Comparison of ENCODE assay signal across 25 cellular contexts in genomic region chr10:131544495-131544894, GRCh38.
DNase-seq lines count a peak whose midpoint lies in the region; ATAC-seq and TF ChIP-seq lines count a peak whose summit lies in the region.
"Had no signal": no experiment of that assay in that cellular context is flagged by ENCODE, and none has a peak within 500 bp of the region (broad histone marks: within the 10 kb centered on the region; RNA-seq: fewer than 3 reads in every experiment).

No MANE protein-coding gene starts in this region.

- H3K9me2 ChIP-seq in GM23338 (ENCODE audit: insufficient read depth): no peaks in the 10 kb centered on the region

- peaks cover 15% of the 10 kb centered on the region for H3K36me3 Mint-ChIP-seq in GM23338 (ENCODE audit: low read depth)
- no peaks in the 10 kb centered on the region for H3K36me3 Mint-ChIP-seq in endodermal cell (ENCODE audit: low read depth)
- no peaks in the 10 kb centered on the region for H3K36me3 Mint-ChIP-seq in H9 (ENCODE audit: insufficient read depth in 1 of 3, low read depth in 3 of 3)
- H3K36me3 Mint-ChIP-seq: CD14-positive monocyte; CD4-positive, alpha-beta memory T cell; CD4-positive, CD25-positive, alpha-beta regulatory T cell; CD8-positive, alpha-beta memory T cell had no signal

- TF ChIP-seq CTCF in GM23338 (conservative IDR thresholded peaks at IDR 0.05; ENCODE audit: low read depth in 2 of 2) (no peak), endodermal cell (conservative IDR thresholded peaks at IDR 0.05) (no peak), H9 (conservative IDR thresholded peaks at IDR 0.05) (no peak)

- no peaks in the 10 kb centered on the region for H3K4me1 ChIP-seq in GM23338 (ENCODE audit: insufficient read depth)
- peaks cover 0 to 3% of the 10 kb centered on the region in 2 donors for H3K4me1 ChIP-seq in neuronal stem cell (ENCODE audit: control insufficient read depth in 2 of 2, insufficient read depth in 1 of 2, low read depth in 1 of 2, low read length in 2 of 2)
- peaks cover 2% of the 10 kb centered on the region for H3K4me1 ChIP-seq in endodermal cell (ENCODE audit: control insufficient read depth, insufficient read depth, low read length)
- H3K4me1 ChIP-seq in H9 (ENCODE audit: insufficient read depth, low read length): no peaks in the 10 kb centered on the region; the same call in 1 of the 2 replicates
- H3K4me1 ChIP-seq: BE2C, BLaER1 had no signal

- ATAC-seq in GM23338: no peak
- ATAC-seq: GM12878 had no signal

- H3K79me2 ChIP-seq in GM23338 (replicated peaks; ENCODE audit: insufficient read depth) (no peaks in the 10 kb centered on the region), H9 (ENCODE audit: insufficient read depth, low read length) (no peaks in the 10 kb centered on the region)

- H3K56ac ChIP-seq in H9 (ENCODE audit: insufficient read length, low read depth, low read length): no peak overlapping the region

- no CpG with 5 or more reads among the region's 8 CpGs for WGBS in neuronal stem cell (ENCODE audit: extremely low coverage in 2 of 2, insufficient read length in 2 of 2, insufficient replicate concordance in 1 of 2), 2 donors
- WGBS in endodermal cell (ENCODE audit: insufficient coverage in 1 of 2, insufficient read length in 1 of 2), 2 experiments: 80 to 94% methylated on average over 3 to 8 of the region's 8 CpGs
- WGBS in H9 (ENCODE audit: extremely low coverage, insufficient read length, low lambda C conversion rate): no CpG with 5 or more reads among the region's 8 CpGs

- H3T11ph ChIP-seq in H9 (ENCODE audit: low read length): no peak overlapping the region

- DNase-seq in GM23338 (ENCODE audit: low spot score): no peak
- DNase-seq in ecto neural progenitor cell (ENCODE audit: low spot score): peak; percentile 31
- DNase-seq in neuronal stem cell (ENCODE audit: low spot score): no peak
- DNase-seq in posterior vena cava (ENCODE audit: low spot score): peak; percentile 66
- no peak for DNase-seq in endodermal cell
- DNase-seq in H9: no peak
- no peak for DNase-seq in activated CD4-positive, alpha-beta T cell treated with anti-CD3 and anti-CD28 coated beads, Interleukin-2, amount 50 U/mL, for 48 hours
- DNase-seq: 8988T; ACHN; BE2C; C1 segment of cervical spinal cord; CD4-positive, alpha-beta memory T cell; CD4-positive, CD25-positive, alpha-beta regulatory T cell; CD8-positive, alpha-beta memory T cell; COR-L47; DMS 273 treated with DMSO at 0.1 percent for 48 hours; DMS153; DMS53; DMS79; DND-41; EL; GDM1 had no signal

- H3K36me3 ChIP-seq in GM23338 (ENCODE audit: insufficient read depth) (no peaks in the 10 kb centered on the region), neuronal stem cell (replicated peaks in 1 of 2; ENCODE audit: control insufficient read depth in 2 of 2, insufficient read depth in 2 of 2, low read length in 2 of 2) (no peaks in the 10 kb centered on the region), endodermal cell (ENCODE audit: control insufficient read depth, insufficient read depth, low read length) (no peaks in the 10 kb centered on the region)
- H3K36me3 ChIP-seq: BE2C, BLaER1 had no signal

- H2AK5ac ChIP-seq in neuronal stem cell (ENCODE audit: low read depth, low read length) (no peak overlapping the region), H9 (ENCODE audit: insufficient read length, low read length) (no peak overlapping the region)

- H3K27ac Mint-ChIP-seq in GM23338 (no peak overlapping the region), endodermal cell (no peak overlapping the region), H9 (no peak overlapping the region; a peak in 2 of 7 replicates)
- H3K27ac Mint-ChIP-seq: CD14-positive monocyte; CD4-positive, CD25-positive, alpha-beta regulatory T cell; CD8-positive, alpha-beta memory T cell had no signal

- H3K27me3 Mint-ChIP-seq in GM23338 (ENCODE audit: insufficient read depth, low read depth, poor library complexity) (peaks cover 7% of the 10 kb centered on the region), endodermal cell (ENCODE audit: insufficient read depth) (no peaks in the 10 kb centered on the region), H9 (ENCODE audit: low read depth) (no peaks in the 10 kb centered on the region; the same call in none of the 2 replicates)
- H3K27me3 Mint-ChIP-seq: CD4-positive, CD25-positive, alpha-beta regulatory T cell had no signal

- no peaks in the 10 kb centered on the region for H3K23me2 ChIP-seq in H9 (ENCODE audit: insufficient read length, low read depth, low read length, poor library complexity, severe bottlenecking)

- H3K4me3 ChIP-seq in GM23338 (no peak overlapping the region), neuronal stem cell (ENCODE audit: low read length in 2 of 2) (no peak overlapping the region), endodermal cell (ENCODE audit: low read length) (no peak overlapping the region)
- H3K4me3 ChIP-seq: BLaER1, GM12878 had no signal

- H2AFZ ChIP-seq in GM23338 (0 out of 2 replicates have a peak overlapping the region, but pooled peaks have one; percentile 52), neuronal stem cell (ENCODE audit: low read length) (no peak overlapping the region), H9 (ENCODE audit: low read length) (no peak overlapping the region)

- no peak overlapping the region for H2BK5ac ChIP-seq in neuronal stem cell (ENCODE audit: low read length)
- H2BK5ac ChIP-seq in H9 (ENCODE audit: insufficient read length, low read length): no peak overlapping the region

- H3K79me1 ChIP-seq in neuronal stem cell (ENCODE audit: low read depth, low read length) (no peaks in the 10 kb centered on the region), H9 (ENCODE audit: insufficient read depth, low read depth, low read length, poor library complexity, severe bottlenecking) (no peaks in the 10 kb centered on the region)

- H4K20me1 ChIP-seq in GM23338 (replicated peaks; ENCODE audit: insufficient read depth): no peaks in the 10 kb centered on the region
- H4K20me1 ChIP-seq in H9 (ENCODE audit: control insufficient read depth, insufficient read depth, insufficient read length): no peaks in the 10 kb centered on the region
- H4K20me1 ChIP-seq: BLaER1 had no signal

- H3K27me3 ChIP-seq in GM23338 (ENCODE audit: insufficient read depth) (no peaks in the 10 kb centered on the region), neuronal stem cell (ENCODE audit: control insufficient read depth in 3 of 3, insufficient read depth in 3 of 3, low read depth in 1 of 3, low read length in 3 of 3) (no peaks in the 10 kb centered on the region), endodermal cell (ENCODE audit: control insufficient read depth, insufficient read depth, low read length, poor library complexity, severe bottlenecking) (no peaks in the 10 kb centered on the region), H9 (ENCODE audit: insufficient read depth, low read length) (no peaks in the 10 kb centered on the region)
- H3K27me3 ChIP-seq: BE2C, BLaER1 had no signal

- no peak overlapping the region for H2BK12ac ChIP-seq in neuronal stem cell (ENCODE audit: low read length)
- no peak overlapping the region for H2BK12ac ChIP-seq in H9 (ENCODE audit: insufficient read length, low read depth, low read length)

- no peak overlapping the region for H3K4me3 Mint-ChIP-seq in GM23338
- no peak overlapping the region for H3K4me3 Mint-ChIP-seq in endodermal cell
- no peak overlapping the region for H3K4me3 Mint-ChIP-seq in H9
- H3K4me3 Mint-ChIP-seq: CD14-positive monocyte; CD4-positive, alpha-beta memory T cell; CD4-positive, CD25-positive, alpha-beta regulatory T cell; CD8-positive, alpha-beta memory T cell had no signal

- H3K18ac ChIP-seq in neuronal stem cell (ENCODE audit: low read length) (peak overlapping the region; percentile 18), H9 (ENCODE audit: insufficient read length, low read depth, low read length) (no peak overlapping the region)

- no peaks in the 10 kb centered on the region for H3K4me1 Mint-ChIP-seq in GM23338
- H3K4me1 Mint-ChIP-seq in endodermal cell: peaks cover 10% of the 10 kb centered on the region
- H3K4me1 Mint-ChIP-seq in H9: peaks cover 8 to 13% of the 10 kb centered on the region in 2 experiments
- H3K4me1 Mint-ChIP-seq: CD14-positive monocyte; CD4-positive, alpha-beta memory T cell; CD4-positive, CD25-positive, alpha-beta regulatory T cell; CD8-positive, alpha-beta memory T cell had no signal

- no peak overlapping the region for H4K8ac ChIP-seq in neuronal stem cell (ENCODE audit: low read depth, low read length)
- no peak overlapping the region for H4K8ac ChIP-seq in H9 (replicated peaks; ENCODE audit: insufficient read length, low read depth, low read length)

- no peaks in the 10 kb centered on the region for H3F3A ChIP-seq in GM23338 (replicated peaks; ENCODE audit: low read depth)

- H3K27ac ChIP-seq in GM23338 (ENCODE audit: low read depth) (no peak overlapping the region), neuronal stem cell (replicated peaks; ENCODE audit: low read length) (no peak overlapping the region), endodermal cell (ENCODE audit: low read depth, low read length) (no peak overlapping the region), H9 (ENCODE audit: insufficient read length, low read depth, low read length) (no peak overlapping the region)
- H3K27ac ChIP-seq: BLaER1 had no signal

- H4K5ac ChIP-seq in H9 (ENCODE audit: insufficient read length, low read depth, low read length): no peak overlapping the region

- H2BK120ac ChIP-seq in neuronal stem cell (ENCODE audit: low read depth, low read length): no peak overlapping the region
- no peak overlapping the region for H2BK120ac ChIP-seq in H9 (ENCODE audit: low read depth, low read length, poor library complexity, severe bottlenecking)

- H3K9me3 ChIP-seq in neuronal stem cell (replicated peaks in 1 of 2; ENCODE audit: control insufficient read depth in 2 of 2, insufficient read depth in 1 of 2, low read depth in 1 of 2, low read length in 2 of 2) (no peaks in the 10 kb centered on the region), endodermal cell (ENCODE audit: control insufficient read depth, low read length) (no peaks in the 10 kb centered on the region), H9 (ENCODE audit: control insufficient read depth, low read depth, low read length) (no peaks in the 10 kb centered on the region)
- H3K9me3 ChIP-seq: BE2C had no signal

- H3K9ac ChIP-seq in neuronal stem cell (ENCODE audit: low read depth, low read length, poor library complexity) (no peak overlapping the region), endodermal cell (ENCODE audit: extremely low read depth, low read length, poor library complexity, severe bottlenecking) (no peak overlapping the region), H9 (ENCODE audit: extremely low read depth, insufficient read length, low read length) (no peak overlapping the region)
- H3K9ac ChIP-seq: BLaER1 had no signal

- no peak overlapping the region for H2BK15ac ChIP-seq in neuronal stem cell (ENCODE audit: low read length)
- no peak overlapping the region for H2BK15ac ChIP-seq in H9 (ENCODE audit: low read depth, low read length)

- intact Hi-C loops in posterior vena cava (cut with DNase I): no loop called here

- no peak overlapping the region for H2BK20ac ChIP-seq in H9 (ENCODE audit: low read depth, low read length, poor library complexity, severe bottlenecking)

- no peak overlapping the region for H4K91ac ChIP-seq in neuronal stem cell (ENCODE audit: low read depth, low read length, poor library complexity)
- no peak overlapping the region for H4K91ac ChIP-seq in H9 (ENCODE audit: insufficient read length, low read depth, low read length)

- H3K4me2 ChIP-seq in GM23338: no peak overlapping the region
- no peak overlapping the region for H3K4me2 ChIP-seq in neuronal stem cell (ENCODE audit: insufficient read depth, low read length, poor library complexity, severe bottlenecking)
- no peak overlapping the region for H3K4me2 ChIP-seq in H9 (ENCODE audit: insufficient read depth, insufficient read length, low read length)
- H3K4me2 ChIP-seq: BLaER1 had no signal

- H3K9me3 Mint-ChIP-seq in GM23338 (peaks cover 92% of the 10 kb centered on the region), endodermal cell (peaks cover 2% of the 10 kb centered on the region), H9 (no peaks in the 10 kb centered on the region)
- H3K9me3 Mint-ChIP-seq: CD4-positive, CD25-positive, alpha-beta regulatory T cell had no signal

- H3K23ac ChIP-seq in neuronal stem cell (ENCODE audit: low read depth, low read length, poor library complexity) (no peak overlapping the region), H9 (ENCODE audit: insufficient read length, low read depth, low read length) (no peak overlapping the region)

- H3K4ac ChIP-seq in neuronal stem cell (ENCODE audit: low read length): no peak overlapping the region
- H3K4ac ChIP-seq in H9 (ENCODE audit: low read depth, low read length): no peak overlapping the region

- H3K14ac ChIP-seq in neuronal stem cell (ENCODE audit: low read length): no peak overlapping the region
- no peak overlapping the region for H3K14ac ChIP-seq in H9 (ENCODE audit: insufficient read depth, low read length)

Comparison
In these comparisons a context has a peak if more than half of its experiments do, and no peak if none do; other contexts are left out.
1. DNase-seq: peak in ecto neural progenitor cell (single experiment) and posterior vena cava (single experiment); none in GM23338 (single experiment), neuronal stem cell (single experiment), endodermal cell (single experiment), H9 (single experiment) and activated CD4-positive, alpha-beta T cell treated with anti-CD3 and anti-CD28 coated beads, Interleukin-2, amount 50 U/mL, for 48 hours (0 of 2).